In the genomic region with DNA sequence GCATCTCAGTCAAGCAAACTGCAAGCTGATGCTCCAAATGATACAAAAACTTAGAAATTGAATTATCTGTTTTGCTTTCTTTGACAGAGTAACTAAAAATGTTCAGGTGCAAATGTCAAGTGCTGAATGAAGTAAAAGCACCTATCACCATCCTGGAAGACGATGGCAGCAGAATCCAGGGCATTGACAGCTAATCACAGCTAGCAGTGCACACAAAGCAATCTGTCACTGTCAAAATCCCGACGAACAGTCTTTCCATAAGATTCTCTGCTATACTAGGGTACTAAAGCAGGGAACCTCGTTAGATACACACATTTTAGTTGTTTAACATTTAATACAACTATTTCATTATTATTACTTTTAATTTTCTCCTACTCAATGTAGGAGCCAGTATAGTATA, we compare ENCODE assay signal across 23 cellular contexts.
"Had no signal": no experiment of that assay in that cellular context is flagged by ENCODE, and none has a peak within 500 bp of the region (broad histone marks: within the 10 kb centered on the region; RNA-seq: fewer than 3 reads in every experiment).

No MANE protein-coding gene starts in this region.

- ATAC-seq: effector memory CD8-positive, alpha-beta T cell; gastrocnemius medialis; heart right ventricle; sciatic nerve; stimulated activated naive B cell treated with anti-CD40 and anti-IgM and Interleukin-4, amounts not matched to agents 10 μg/mL and 1 μg/mL and 100 μg/mL, for 72 hours; stimulated activated naive CD8-positive, alpha-beta T cell treated with anti-CD3 and anti-CD28 coated beads, Interleukin-15, amount 100 ng/mL, for 72 hours; upper lobe of right lung had no signal

- H3K4me3 Mint-ChIP-seq: effector memory CD8-positive, alpha-beta T cell; naive B cell; nephron; stimulated activated naive B cell treated with anti-CD40 and anti-IgM and Interleukin-4, amounts not matched to agents 10 μg/mL and 1 μg/mL and 100 μg/mL, for 72 hours; stimulated activated naive CD8-positive, alpha-beta T cell treated with anti-CD3 and anti-CD28 coated beads, Interleukin-15, amount 100 ng/mL, for 72 hours had no signal

- H3K4me3 ChIP-seq: esophagus muscularis mucosa, gastrocnemius medialis, heart right ventricle, spleen, testis, tibial nerve, upper lobe of right lung, vagina had no signal

- H3K9me3 Mint-ChIP-seq: nephron; stimulated activated naive B cell treated with anti-CD40 and anti-IgM and Interleukin-4, amounts not matched to agents 10 μg/mL and 1 μg/mL and 100 μg/mL, for 72 hours had no signal

- H3K4me1 ChIP-seq: esophagus muscularis mucosa, gastrocnemius medialis, heart right ventricle, spleen, testis, tibial nerve, upper lobe of right lung, vagina had no signal

- H3K27me3 Mint-ChIP-seq: effector memory CD8-positive, alpha-beta T cell; naive B cell; stimulated activated naive B cell treated with anti-CD40 and anti-IgM and Interleukin-4, amounts not matched to agents 10 μg/mL and 1 μg/mL and 100 μg/mL, for 72 hours; stimulated activated naive CD8-positive, alpha-beta T cell treated with anti-CD3 and anti-CD28 coated beads, Interleukin-15, amount 100 ng/mL, for 72 hours had no signal

- H3K27me3 ChIP-seq: esophagus muscularis mucosa, gastrocnemius medialis, heart right ventricle, neutrophil, spleen, testis, tibial nerve, upper lobe of right lung, vagina had no signal

- H3K4me1 Mint-ChIP-seq: naive B cell; nephron; stimulated activated naive B cell treated with anti-CD40 and anti-IgM and Interleukin-4, amounts not matched to agents 10 μg/mL and 1 μg/mL and 100 μg/mL, for 72 hours; stimulated activated naive CD8-positive, alpha-beta T cell treated with anti-CD3 and anti-CD28 coated beads, Interleukin-15, amount 100 ng/mL, for 72 hours had no signal

- H3K9me3 ChIP-seq: esophagus muscularis mucosa, gastrocnemius medialis, heart right ventricle, neutrophil, spleen, testis, tibial nerve, upper lobe of right lung, vagina had no signal

- H3K27ac ChIP-seq: epithelial cell of prostate, esophagus muscularis mucosa, gastrocnemius medialis, heart right ventricle, neutrophil, spleen, testis, tibial nerve, upper lobe of right lung, vagina had no signal

- H3K27ac Mint-ChIP-seq: effector memory CD8-positive, alpha-beta T cell; naive B cell; nephron; stimulated activated naive B cell treated with anti-CD40 and anti-IgM and Interleukin-4, amounts not matched to agents 10 μg/mL and 1 μg/mL and 100 μg/mL, for 72 hours; stimulated activated naive CD8-positive, alpha-beta T cell treated with anti-CD3 and anti-CD28 coated beads, Interleukin-15, amount 100 ng/mL, for 72 hours had no signal

- H3K36me3 ChIP-seq: esophagus muscularis mucosa, gastrocnemius medialis, heart right ventricle, neutrophil, spleen, tibial nerve, upper lobe of right lung, vagina had no signal

- H3K36me3 Mint-ChIP-seq: naive B cell; stimulated activated naive B cell treated with anti-CD40 and anti-IgM and Interleukin-4, amounts not matched to agents 10 μg/mL and 1 μg/mL and 100 μg/mL, for 72 hours had no signal

- DNase-seq: effector memory CD8-positive, alpha-beta T cell; gastrocnemius medialis; heart right ventricle; hypothalamus; kidney glomerular epithelial cell; mesendoderm; naive B cell; posterior cingulate gyrus; spleen; stimulated activated CD4-positive, alpha-beta T cell treated with anti-CD3 and anti-CD28 coated beads, Interleukin-15, amount 100 ng/mL, for 24 hours; stimulated activated CD4-positive, alpha-beta T cell treated with anti-CD3 and anti-CD28 coated beads, Interleukin-1b, Interleukin-23, amount 100 ng/mL, for 48 hours; stimulated activated CD4-positive, alpha-beta T cell treated with anti-CD3 and anti-CD28 coated beads, Interleukin-4, amount 100 ng/mL, for 24 hours; stimulated activated naive B cell treated with anti-CD40 and anti-IgM and Interleukin-4, amounts not matched to agents 10 μg/mL and 1 μg/mL and 100 μg/mL, for 72 hours; stimulated activated naive CD8-positive, alpha-beta T cell treated with anti-CD3 and anti-CD28 coated beads, Interleukin-15, amount 100 ng/mL, for 72 hours; testis; upper lobe of right lung had no signal
